ENCODE assay signal across 9 cellular contexts in the genomic region with DNA sequence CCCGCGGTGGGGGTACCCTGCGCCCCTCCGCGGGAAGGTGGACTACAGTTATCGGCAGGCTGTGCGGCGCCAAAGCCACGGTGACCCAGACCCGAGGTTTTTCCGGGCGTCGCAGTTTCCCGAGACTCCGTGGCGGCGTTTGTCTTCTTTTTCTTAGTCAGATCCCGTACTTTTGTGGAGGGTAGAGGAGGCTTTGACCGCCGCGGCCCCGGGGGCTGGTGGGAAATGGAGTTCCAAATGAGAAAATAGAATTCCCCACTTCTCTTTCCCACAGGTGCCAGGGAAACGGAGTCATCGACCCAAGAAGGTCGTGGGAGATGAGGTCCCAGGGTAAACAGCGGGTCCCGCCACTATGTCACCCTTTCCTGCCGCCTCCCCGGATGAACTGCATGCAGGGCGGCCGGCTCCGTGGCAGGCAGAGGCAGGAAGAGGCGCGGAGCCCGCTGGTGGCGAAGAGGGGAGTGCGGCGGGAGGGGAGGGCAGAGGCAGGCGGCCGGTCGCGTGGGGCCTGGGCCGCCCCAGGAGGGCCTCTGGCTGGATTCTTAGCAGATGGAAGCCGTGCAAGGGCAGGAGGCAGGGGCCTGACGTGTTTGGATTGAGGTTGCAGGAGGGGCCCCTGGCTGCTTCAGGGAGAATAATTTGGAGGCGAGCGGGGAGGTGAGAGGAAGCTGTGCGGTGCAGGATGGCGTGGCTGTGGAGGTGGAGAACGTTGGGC. TPM values are rescaled to one million over a fixed set of nuclear protein-coding genes. Genes with fewer than 3 reads are reported as not detected.
DNase-seq lines count a peak whose midpoint lies in the region; ATAC-seq and TF ChIP-seq lines count a peak whose summit lies in the region.
"Had no signal": no experiment of that assay in that cellular context is flagged by ENCODE, and none has a peak within 500 bp of the region (broad histone marks: within the 10 kb centered on the region; RNA-seq: fewer than 3 reads in every experiment).

No MANE protein-coding gene starts in this region.

- peak overlapping the region; percentile 64; the same call in 1 of the 2 replicates for H3K4ac ChIP-seq in IMR-90 (ENCODE audit: low read depth, low read length)

- H3K4me2 ChIP-seq in IMR-90 (ENCODE audit: low read depth, low read length): peak overlapping the region; percentile 86

- peak overlapping the region; percentile 64 for H2AK5ac ChIP-seq in IMR-90 (ENCODE audit: low read depth, low read length)

- H3K36me3 ChIP-seq in IMR-90 (ENCODE audit: control insufficient read depth, insufficient read depth, low read length): peaks cover 33% of the 10 kb centered on the region

- no peak overlapping the region for H2BK15ac ChIP-seq in IMR-90 (ENCODE audit: low read depth, low read length)

- H3K27ac ChIP-seq in IMR-90 (ENCODE audit: insufficient read depth, low read length): no peak overlapping the region; the same call in 1 of the 2 replicates

- H3K9me1 ChIP-seq in IMR-90 (ENCODE audit: insufficient read depth, low read length): peaks cover 12% of the 10 kb centered on the region

- H3K23ac ChIP-seq in IMR-90 (ENCODE audit: low read depth, low read length): peak overlapping the region; percentile 37; the same call in 1 of the 2 replicates

- DNase-seq in IMR-90 (no peak), fibroblast of the aortic adventitia (ENCODE audit: low read depth) (no peak), pons (ENCODE audit: low spot score) (peak; percentile 31), NCI-H1092 treated with DMSO at 0.1 percent for 48 hours (lab: John Stamatoyannopoulos, UW) (no peak), NK-92 (lab: John Stamatoyannopoulos, UW; ENCODE audit: unreplicated experiment) (no peak), HuH-7.5 (ENCODE audit: low spot score) (no peak)
- DNase-seq in activated T-helper 9 cell treated with anti-CD3 and anti-CD28 coated beads, Interleukin-2, amount 50 U/mL, for 16 hours (ENCODE audit: low read depth): peak; percentile 35

- peak overlapping the region; percentile 89 for H2AFZ ChIP-seq in IMR-90 (replicated peaks; ENCODE audit: low read length, poor library complexity)

- TF ChIP-seq RAD21 in IMR-90 (IDR thresholded peaks at IDR 0.05; ENCODE audit: low read length): no peak

- peaks cover 15% of the 10 kb centered on the region for H3K4me1 ChIP-seq in IMR-90 (ENCODE audit: control insufficient read depth, insufficient read depth, low read length)

- intact Hi-C loops in IMR-90 (cut with micrococcal nuclease): no loop called here

- 0 out of 2 replicates have a peak overlapping the region, but pooled peaks have one; percentile 4 for H3K56ac ChIP-seq in IMR-90 (ENCODE audit: extremely low read depth, insufficient read depth, low read length)

- CTCF ChIA-PET in IMR-90 (lab: Yijun Ruan, JAX): interaction anchor here (0.6 to 1.7 kb wide), 3 partner anchors 9 to 161 kb away, joined by 3 to 7 read pairs (median 3); no protein-coding TSS in a partner anchor

- H3K27me3 ChIP-seq in IMR-90 (ENCODE audit: control insufficient read depth, insufficient read depth, low read length): no peaks in the 10 kb centered on the region

- in situ Hi-C loops in IMR-90 (cut with MboI; ENCODE audit: low sequenced_read_pairs): no loop called here

- no peak overlapping the region; the same call in 1 of the 2 replicates for H4K91ac ChIP-seq in IMR-90 (ENCODE audit: insufficient read depth, low read depth, low read length)

- 0 out of 2 replicates have a peak overlapping the region, but pooled peaks have one; percentile 31 for H3K9ac ChIP-seq in IMR-90 (ENCODE audit: low read depth, low read length)

- TF ChIP-seq CTCF in IMR-90 (conservative IDR thresholded peaks at IDR 0.05; ENCODE audit: low read depth, low read length) (no peak), fibroblast of the aortic adventitia (IDR thresholded peaks at IDR 0.05; ENCODE audit: insufficient read depth, low read length) (no peak)

- no peak for TF ChIP-seq POLR2A in IMR-90 (IDR thresholded peaks at IDR 0.05; ENCODE audit: low read depth, low read length)

- H3K4me3 ChIP-seq in IMR-90 (ENCODE audit: insufficient read depth, low read depth, low read length) (peak overlapping the region; percentile 16; the same call in 1 of the 2 replicates), fibroblast of the aortic adventitia (ENCODE audit: low read depth, low read length) (peak overlapping the region; percentile 33)

- no peak overlapping the region for H2BK5ac ChIP-seq in IMR-90 (ENCODE audit: low read depth, low read length, poor library complexity, severe bottlenecking)

- H4K5ac ChIP-seq in IMR-90 (ENCODE audit: low read depth, low read length): no peak overlapping the region; the same call in 1 of the 2 replicates

- H3K14ac ChIP-seq in IMR-90 (replicated peaks; ENCODE audit: low read depth, low read length): no peak overlapping the region; the same call in 1 of the 2 replicates

- POLR2A ChIA-PET in IMR-90 (lab: Charles Lee; ENCODE audit: unreplicated experiment): no interaction called here

- 3% methylated on average over 5 of the region's 50 CpGs; no CpG with 5 or more reads in 1 of the 2 experiments for WGBS in IMR-90 (ENCODE audit: extremely low coverage in 2 of 2, insufficient read length in 1 of 2), 2 experiments

- H2BK20ac ChIP-seq in IMR-90 (ENCODE audit: low read depth, low read length): no peak overlapping the region

- H2AK9ac ChIP-seq in IMR-90 (replicated peaks; ENCODE audit: low read depth, low read length, poor library complexity): peak overlapping the region; percentile 55

- no peaks in the 10 kb centered on the region for H3K9me3 ChIP-seq in IMR-90 (ENCODE audit: control insufficient read depth, insufficient read depth, low read length)

- ATAC-seq in IMR-90 (ENCODE audit: low read depth) (peak; percentile 35), GM18873 (IDR thresholded peaks at IDR 0.05; ENCODE audit: low FRiP score, unreplicated experiment) (no peak)

- peak overlapping the region; percentile 40 to 84; a peak in 3 of 4 replicates for H4K8ac ChIP-seq in IMR-90 (ENCODE audit: low read depth in 2 of 2, low read length in 2 of 2)

- H3K18ac ChIP-seq in IMR-90 (ENCODE audit: low read depth, low read length): no peak overlapping the region

- H2BK120ac ChIP-seq in IMR-90 (ENCODE audit: low read depth, low read length): no peak overlapping the region

- dilution Hi-C loops in IMR-90 (cut with HindIII; ENCODE audit: low sequenced_read_pairs, unreplicated experiment): no loop called here

- peaks cover 0 to 11% of the 10 kb centered on the region in 2 experiments; a peak in 1 of 4 replicates for H3K79me1 ChIP-seq in IMR-90 (ENCODE audit: low read depth in 1 of 2, low read length in 2 of 2)

- no TSS peak for BruUV-seq in IMR-90 (replicated peaks; lab: Mats Ljungman, UMichigan)

- H4K20me1 ChIP-seq in IMR-90 (ENCODE audit: insufficient read depth, low read length): peaks cover 21% of the 10 kb centered on the region

TF ChIP-seq in IMR-90, 13 proteins besides CTCF, POLR2A, EP300 and RAD21:
- 0 out of 2 replicates have a peak, but pooled peaks have one; percentile 38 for TF ChIP-seq MAZ (IDR thresholded peaks at IDR 0.05; ENCODE audit: borderline replicate concordance, low read depth, low read length)
- no peak for TF ChIP-seq RFX5 (IDR thresholded peaks at IDR 0.05; ENCODE audit: low read depth, low read length)

RNA-seq across cellular contexts. Expression of gene CYTH2, which starts 11.5 kb away (rescaled TPM):
- total RNA-seq in IMR-90 (2012; rRNA removed) (35.8 and 38.3 TPM in 2 replicates), fibroblast of the aortic adventitia (ENCODE audit: low replicate concordance) (51.3 and 107 TPM in 2 replicates)
- 56.1 and 62.0 TPM in 2 replicates for polyA plus RNA-seq in IMR-90 (2012; rRNA removed)
- 49.6 and 59.9 TPM in 2 replicates for polyA plus RNA-seq in IMR-90 (2012; cell fraction: cytosol; rRNA removed)
- polyA plus RNA-seq in IMR-90 (2012; cell fraction: nucleus; rRNA removed; ENCODE audit: low replicate concordance): 149 and 158 TPM in 2 replicates

RNA-seq across cellular contexts. Expression of gene KCNJ14, which starts 25.3 kb away (rescaled TPM):
- total RNA-seq in IMR-90 (2012; rRNA removed) (under 0.01 and 0.18 TPM in 2 replicates), fibroblast of the aortic adventitia (ENCODE audit: low replicate concordance) (0.54 and 1.3 TPM in 2 replicates)
- polyA plus RNA-seq in IMR-90 (2012; rRNA removed): 0.34 and 0.39 TPM in 2 replicates
- 0.11 and 0.29 TPM in 2 replicates for polyA plus RNA-seq in IMR-90 (2012; cell fraction: cytosol; rRNA removed)
- polyA plus RNA-seq in IMR-90 (2012; cell fraction: nucleus; rRNA removed; ENCODE audit: low replicate concordance): 2.0 and 4.1 TPM in 2 replicates

RNA-seq across cellular contexts. Expression of gene LMTK3, which starts 31.0 kb away (rescaled TPM):
- 0.18 TPM in 1 of 2 replicates, not detected in the other for total RNA-seq in IMR-90 (2012; rRNA removed)
- polyA plus RNA-seq in IMR-90 (2012; rRNA removed): 0.60 and 0.87 TPM in 2 replicates
- 0.70 and 0.79 TPM in 2 replicates for polyA plus RNA-seq in IMR-90 (2012; cell fraction: cytosol; rRNA removed)
- 2.9 and 5.0 TPM in 2 replicates for polyA plus RNA-seq in IMR-90 (2012; cell fraction: nucleus; rRNA removed; ENCODE audit: low replicate concordance)
- not detected in 2 replicates for total RNA-seq in fibroblast of the aortic adventitia (ENCODE audit: low replicate concordance)
- total RNA-seq: SK-MEL-5 had no signal

RNA-seq across cellular contexts. Expression of gene GRWD1, which starts 34.9 kb away (rescaled TPM):
- 22.0 and 32.5 TPM in 2 replicates for total RNA-seq in IMR-90 (2012; rRNA removed)
- polyA plus RNA-seq in IMR-90 (2012; rRNA removed): 22.5 and 25.2 TPM in 2 replicates
- polyA plus RNA-seq in IMR-90 (2012; cell fraction: cytosol; rRNA removed): 20.0 and 42.6 TPM in 2 replicates
- polyA plus RNA-seq in IMR-90 (2012; cell fraction: nucleus; rRNA removed; ENCODE audit: low replicate concordance): 13.1 and 26.6 TPM in 2 replicates
- 34.1 and 34.6 TPM in 2 replicates for total RNA-seq in fibroblast of the aortic adventitia (ENCODE audit: low replicate concordance)

Comparison
In these comparisons a context has a peak if more than half of its experiments do, and no peak if none do; other contexts are left out.
1. DNase-seq: peak in activated T-helper 9 cell treated with anti-CD3 and anti-CD28 coated beads, Interleukin-2, amount 50 U/mL, for 16 hours (single experiment) and pons (single experiment); none in IMR-90 (single experiment), fibroblast of the aortic adventitia (single experiment), NCI-H1092 treated with DMSO at 0.1 percent for 48 hours (single experiment), NK-92 (single experiment) and HuH-7.5 (single experiment).